ENCODE assay signal across 4 cellular contexts in genomic region chr1:66481215-66481614, GRCh38. TPM values are rescaled to one million over a fixed set of nuclear protein-coding genes. Genes with fewer than 3 reads are reported as not detected.
"Had no signal": no experiment of that assay in that cellular context is flagged by ENCODE, and none has a peak within 500 bp of the region (broad histone marks: within the 10 kb centered on the region; RNA-seq: fewer than 3 reads in every experiment).

No MANE protein-coding gene starts in this region.

RNA-seq across cellular contexts. Expression of gene SGIP1, which starts 52.7 kb away (rescaled TPM):
- total RNA-seq: activated CD4-positive, alpha-beta T cell treated with anti-CD3 and anti-CD28 coated beads, Interleukin-2, amount 10 ng/mL, durations not matched to agents 24 days and 14 days; activated CD8-positive, alpha-beta memory T cell treated with anti-CD3 and anti-CD28 coated beads for 36 hours; activated naive CD8-positive, alpha-beta T cell treated with anti-CD3 and anti-CD28 coated beads for 36 hours; activated T-helper 1 cell treated with anti-CD3 and anti-CD28 coated beads, Interleukin-12 subunit alpha, Interleukin-12 subunit beta, Interleukin-2, Interleukin-4 antibody, amounts not matched to agents 30 ng/mL and 10 ng/mL and 1 ng/mL, durations not matched to agents 14 hours and 24 hours and 36 hours had no signal
